ENCODE assay signal across 8 cellular contexts in genomic region chr5:151164687-151165392, GRCh38. TPM values are rescaled to one million over a fixed set of nuclear protein-coding genes. Genes with fewer than 3 reads are reported as not detected.
A peak's percentile ranks its signal among the peaks of the same experiment; 100 is the strongest.
DNase-seq lines count a peak whose midpoint lies in the region; ATAC-seq and TF ChIP-seq lines count a peak whose summit lies in the region.

No MANE protein-coding gene starts in this region.

- no peak overlapping the region for H3K27ac ChIP-seq in C4-2B

- no peak overlapping the region for H3K4me3 Mint-ChIP-seq in activated CD4-positive, alpha-beta memory T cell treated with anti-CD3 and anti-CD28 coated beads, Interleukin-2, amount 10 ng/mL, durations not matched to agents 7 days and 5 days
- H3K4me3 Mint-ChIP-seq in effector memory CD8-positive, alpha-beta T cell: no peak overlapping the region
- H3K4me3 Mint-ChIP-seq in mesothelial cell of epicardium: no peak overlapping the region

- peak; percentile 88 for ATAC-seq in HG03378 (IDR thresholded peaks at IDR 0.05; ENCODE audit: unreplicated experiment)
- ATAC-seq in effector memory CD8-positive, alpha-beta T cell (replicated peaks): peak; percentile 99

- H3K27me3 Mint-ChIP-seq in activated CD4-positive, alpha-beta memory T cell treated with anti-CD3 and anti-CD28 coated beads, Interleukin-2, amount 10 ng/mL, durations not matched to agents 7 days and 5 days: no peaks in the 10 kb centered on the region
- no peaks in the 10 kb centered on the region for H3K27me3 Mint-ChIP-seq in effector memory CD8-positive, alpha-beta T cell
- no peaks in the 10 kb centered on the region for H3K27me3 Mint-ChIP-seq in mesothelial cell of epicardium (ENCODE audit: low read depth)

- TF ChIP-seq CTCF in C4-2B (conservative IDR thresholded peaks at IDR 0.05) (peak; percentile 94), mesothelial cell of epicardium (IDR thresholded peaks at IDR 0.05; ENCODE audit: unreplicated experiment) (peak; percentile 61)

- CTCF ChIA-PET in activated CD4-positive, alpha-beta memory T cell treated with anti-CD3 and anti-CD28 coated beads, Interleukin-2, amount 10 ng/mL, durations not matched to agents 7 days and 5 days (lab: Charles Lee): interaction anchor here (0.7 to 10.1 kb wide), 53 partner anchors 8 to 603 kb away, joined by 3 to 242 read pairs (median 5); partner anchors contain the start of genes CCDC69, GM2A, IRGM and RBM22

- POLR2A ChIA-PET in activated CD4-positive, alpha-beta memory T cell treated with anti-CD3 and anti-CD28 coated beads, Interleukin-2, amount 10 ng/mL, durations not matched to agents 7 days and 5 days (lab: Charles Lee): interaction anchor here (0.7 to 3.3 kb wide), 9 partner anchors 9 to 117 kb away, joined by 3 to 22 read pairs (median 3); no protein-coding TSS in a partner anchor

- DNase-seq in GM19238 (ENCODE audit: insufficient read length, low spot score) (peak; percentile 58), NCI-H748 (lab: John Stamatoyannopoulos, UW; ENCODE audit: unreplicated experiment) (peak; percentile 63), mesothelial cell of epicardium (ENCODE audit: low spot score in 2 of 2, unreplicated experiment in 2 of 2) (peak in 1 of 2 experiments; percentile 78)
- peak; percentile 86 for DNase-seq in activated CD4-positive, alpha-beta memory T cell treated with anti-CD3 and anti-CD28 coated beads, Interleukin-2, amount 10 ng/mL, durations not matched to agents 7 days and 5 days
- peak; percentile 76 to 85 (median 81) for DNase-seq in effector memory CD8-positive, alpha-beta T cell
- peak; percentile 64 for DNase-seq in stimulated activated CD8-positive, alpha-beta memory T cell treated with anti-CD3 and anti-CD28 coated beads, Interleukin-7, amount 100 ng/mL, for 1 hour (ENCODE audit: low read depth in 2 of 2)

- peaks cover 7% of the 10 kb centered on the region for H3K4me1 Mint-ChIP-seq in activated CD4-positive, alpha-beta memory T cell treated with anti-CD3 and anti-CD28 coated beads, Interleukin-2, amount 10 ng/mL, durations not matched to agents 7 days and 5 days
- H3K4me1 Mint-ChIP-seq in effector memory CD8-positive, alpha-beta T cell (ENCODE audit: low read depth in 2 of 2): peaks cover 8 to 20% of the 10 kb centered on the region in 2 donors
- H3K4me1 Mint-ChIP-seq in mesothelial cell of epicardium: peaks cover 19% of the 10 kb centered on the region

- no peaks in the 10 kb centered on the region for H3K9me3 Mint-ChIP-seq in activated CD4-positive, alpha-beta memory T cell treated with anti-CD3 and anti-CD28 coated beads, Interleukin-2, amount 10 ng/mL, durations not matched to agents 7 days and 5 days
- no peaks in the 10 kb centered on the region for H3K9me3 Mint-ChIP-seq in effector memory CD8-positive, alpha-beta T cell
- no peaks in the 10 kb centered on the region for H3K9me3 Mint-ChIP-seq in mesothelial cell of epicardium

- H3K27ac Mint-ChIP-seq in activated CD4-positive, alpha-beta memory T cell treated with anti-CD3 and anti-CD28 coated beads, Interleukin-2, amount 10 ng/mL, durations not matched to agents 7 days and 5 days: no peak overlapping the region
- H3K27ac Mint-ChIP-seq in effector memory CD8-positive, alpha-beta T cell: peak overlapping the region in 1 of 2 donors; percentile 41
- H3K27ac Mint-ChIP-seq in mesothelial cell of epicardium: peak overlapping the region; percentile 52

- H3K36me3 Mint-ChIP-seq in activated CD4-positive, alpha-beta memory T cell treated with anti-CD3 and anti-CD28 coated beads, Interleukin-2, amount 10 ng/mL, durations not matched to agents 7 days and 5 days (ENCODE audit: low read depth): no peaks in the 10 kb centered on the region
- no peaks in the 10 kb centered on the region for H3K36me3 Mint-ChIP-seq in effector memory CD8-positive, alpha-beta T cell (ENCODE audit: insufficient read depth)
- no peaks in the 10 kb centered on the region for H3K36me3 Mint-ChIP-seq in mesothelial cell of epicardium

RNA-seq across cellular contexts. Expression of gene ANXA6, which starts 7.3 kb away (rescaled TPM):
- 100 to 1,000 TPM; 603 to 606 TPM for total RNA-seq in activated CD4-positive, alpha-beta memory T cell treated with anti-CD3 and anti-CD28 coated beads, Interleukin-2, amount 10 ng/mL, durations not matched to agents 7 days and 5 days
- total RNA-seq in mesothelial cell of epicardium: 178 to 197 TPM (median 186 TPM) in 3 replicates

RNA-seq across cellular contexts. Expression of gene CCDC69, which starts 59.1 kb away (rescaled TPM):
- total RNA-seq in activated CD4-positive, alpha-beta memory T cell treated with anti-CD3 and anti-CD28 coated beads, Interleukin-2, amount 10 ng/mL, durations not matched to agents 7 days and 5 days: 10 to 100 TPM; 62.6 to 64.2 TPM
- total RNA-seq in mesothelial cell of epicardium: 4.7 to 5.5 TPM (median 4.8 TPM) in 3 replicates
